In genomic region chrX:135973548-135974278, GRCh38 we compare ENCODE assay signal across 1 cellular context.
TF ChIP-seq lines count a peak whose summit lies in the region.

Gene MMGT1 (minus strand): TSS chrX:135973988. CDS start chrX:135973675, 313 bp downstream.

TF ChIP-seq in K562, 482 proteins besides CTCF, POLR2A, EP300 and RAD21 (continued from another document and continues in another):
- TF ChIP-seq MNT (conservative IDR thresholded peaks at IDR 0.05) (peak; percentile 74 to 87), TFAM (CRISPR knock-in tag; conservative IDR thresholded peaks at IDR 0.05) (no peak), ZNF407 (IDR thresholded peaks at IDR 0.05; ENCODE audit: low read depth) (no peak), ARID4B (CRISPR knock-in tag; IDR thresholded peaks at IDR 0.05) (peak; percentile 63; the same call in 1 of the 2 replicates), EZH2 (IDR thresholded peaks at IDR 0.05; ENCODE audit: borderline replicate concordance, low read depth, low read length) (no peak), NR2C2 (CRISPR knock-in tag; IDR thresholded peaks at IDR 0.05) (no peak), NR2C2 (tag; IDR thresholded peaks at IDR 0.05) (no peak), PCBP2 (IDR thresholded peaks at IDR 0.05; ENCODE audit: low read depth, low read length, poor library complexity, severe bottlenecking) (no peak), ZFPM2 (CRISPR knock-in tag; IDR thresholded peaks at IDR 0.05) (no peak), RBM34 (IDR thresholded peaks at IDR 0.05; ENCODE audit: borderline replicate concordance, insufficient read depth, low read length) (no peak), SREBF1 (IDR thresholded peaks at IDR 0.05; ENCODE audit: borderline replicate concordance, low read depth, low read length) (no peak), FOXM1 (IDR thresholded peaks at IDR 0.05; ENCODE audit: low read depth) (no peak), FOXM1 (CRISPR knock-in tag; IDR thresholded peaks at IDR 0.05; ENCODE audit: low read depth) (0 out of 2 replicates have a peak, but pooled peaks have one; percentile 43), SUPT5H (IDR thresholded peaks at IDR 0.05) (peak; percentile 84), PHF20 (IDR thresholded peaks at IDR 0.05; ENCODE audit: partially characterized antibody) (peak; percentile 89), GMEB1 (CRISPR knock-in tag; IDR thresholded peaks at IDR 0.05) (peak; percentile 59), NKRF (IDR thresholded peaks at IDR 0.05; ENCODE audit: borderline replicate concordance) (peak; percentile 88; the same call in 1 of the 2 replicates), NR3C1 (CRISPR knock-in tag; IDR thresholded peaks at IDR 0.05) (no peak), ZNF512 (tag; IDR thresholded peaks at IDR 0.05) (no peak), HOXB6 (CRISPR knock-in tag; IDR thresholded peaks at IDR 0.05; ENCODE audit: borderline replicate concordance) (no peak), KAT8 (IDR thresholded peaks at IDR 0.05; ENCODE audit: low read depth) (no peak), ZNF12 (CRISPR knock-in tag; IDR thresholded peaks at IDR 0.05) (no peak), ZFX (CRISPR knock-in tag; IDR thresholded peaks at IDR 0.05) (peak; percentile 24; the same call in 1 of the 2 replicates), FOXK2 (conservative IDR thresholded peaks at IDR 0.05 in 1 of 2, IDR thresholded peaks at IDR 0.05 in 1 of 2; ENCODE audit: low read depth in 2 of 2) (peak; percentile 70 to 79), RCOR1 (IDR thresholded peaks at IDR 0.05; ENCODE audit: borderline replicate concordance in 1 of 2, low read depth in 2 of 2, low read length in 2 of 2) (no peak), TBL1XR1 (IDR thresholded peaks at IDR 0.05; ENCODE audit: low read length in 2 of 2) (no peak), TCF7L2 (IDR thresholded peaks at IDR 0.05; ENCODE audit: low read depth, low read length) (no peak), CREB3 (tag; conservative IDR thresholded peaks at IDR 0.05; ENCODE audit: low read depth) (no peak; the same call in 1 of the 2 replicates), JUN (IDR thresholded peaks at IDR 0.05; ENCODE audit: borderline replicate concordance, low read depth, low read length) (peak; percentile 83), JUN (CRISPR knock-in tag; IDR thresholded peaks at IDR 0.05; ENCODE audit: borderline replicate concordance) (no peak), BRCA1 (IDR thresholded peaks at IDR 0.05) (no peak), BRCA1 (CRISPR knock-in tag; IDR thresholded peaks at IDR 0.05) (no peak), USF1 (CRISPR knock-in tag; IDR thresholded peaks at IDR 0.05) (0 out of 2 replicates have a peak, but pooled peaks have one; percentile 8), POLR2AphosphoS2 (IDR thresholded peaks at IDR 0.05; ENCODE audit: low read length) (no peak), CXXC5 (CRISPR knock-in tag; IDR thresholded peaks at IDR 0.05) (peak; percentile 71), GABPB1 (CRISPR knock-in tag; IDR thresholded peaks at IDR 0.05) (peak; percentile 47; the same call in 1 of the 2 replicates), CBX1 (IDR thresholded peaks at IDR 0.05; ENCODE audit: low read depth) (no peak), DIDO1 (tag; IDR thresholded peaks at IDR 0.05; ENCODE audit: low read depth) (peak; percentile 75; the same call in 1 of the 2 replicates), MTA1 (IDR thresholded peaks at IDR 0.05; ENCODE audit: borderline replicate concordance) (peak; percentile 97), ZFP1 (CRISPR knock-in tag; IDR thresholded peaks at IDR 0.05) (no peak)
